32 cellular contexts compared by ENCODE assay signal in the genomic region with DNA sequence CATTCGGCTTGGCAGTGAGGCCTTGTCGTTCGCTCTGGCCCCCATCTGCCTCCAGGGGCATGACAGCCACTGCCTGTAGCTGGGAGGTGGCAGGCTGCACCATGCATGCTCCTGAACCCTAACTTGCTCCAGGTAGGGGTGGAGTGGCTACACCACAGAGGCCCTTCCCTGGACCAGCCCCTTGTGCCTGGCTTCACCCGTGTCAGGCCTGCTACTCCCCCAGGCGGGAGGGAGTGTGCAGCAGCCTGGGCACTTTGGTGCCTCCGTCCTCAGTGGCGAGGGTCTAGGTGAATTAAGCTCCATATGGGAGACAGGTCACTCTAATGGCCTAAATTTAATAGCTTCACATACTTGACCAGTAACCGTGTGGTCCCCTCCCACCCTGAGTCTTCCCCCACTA. TPM values are rescaled to one million over a fixed set of nuclear protein-coding genes. Genes with fewer than 3 reads are reported as not detected.
"Had no signal": no experiment of that assay in that cellular context is flagged by ENCODE, and none has a peak within 500 bp of the region (broad histone marks: within the 10 kb centered on the region; RNA-seq: fewer than 3 reads in every experiment).

No MANE protein-coding gene starts in this region.

- H3K4me1 ChIP-seq: lower lobe of right lung, pancreas, prostate gland, tibial nerve, upper lobe of left lung had no signal

- H3K4me3 ChIP-seq: heart right ventricle, hepatocyte, lower lobe of right lung, neural progenitor cell, pancreas, prostate gland, smooth muscle cell, tibial nerve, upper lobe of left lung had no signal

- H3K9me3 ChIP-seq: heart right ventricle, lower lobe of right lung, pancreas, prostate gland, upper lobe of left lung had no signal

- H3K27me3 ChIP-seq: pancreas, upper lobe of left lung had no signal

- H3K36me3 ChIP-seq: heart right ventricle, lower lobe of right lung, neural progenitor cell, pancreas, prostate gland, tibial nerve, upper lobe of left lung had no signal

- H2AFZ ChIP-seq: hepatocyte, neural progenitor cell had no signal

- H3K4me2 ChIP-seq: hepatocyte, neural progenitor cell, smooth muscle cell had no signal

- FAIRE-seq: keratinocyte, pancreas, urothelium cell line had no signal

- ATAC-seq: heart right ventricle; left cardiac atrium; left lobe of liver; left ventricle myocardium superior; lower lobe of right lung; natural killer cell; pancreas; right cardiac atrium; stimulated activated memory B cell treated with anti-CD40 and anti-IgM and Interleukin-4, amounts not matched to agents 10 μg/mL and 1 μg/mL and 100 μg/mL, for 72 hours; stimulated activated naive CD8-positive, alpha-beta T cell treated with anti-CD3 and anti-CD28 coated beads, Interleukin-15, amount 100 ng/mL, for 72 hours had no signal

- DNase-seq: heart right ventricle; kidney glomerular epithelial cell; left cardiac atrium; left ventricle myocardium superior; lower lobe of right lung; mammary epithelial cell; mesendoderm; naive B cell; natural killer cell; nephron progenitor cell; pancreas; retina; right cardiac atrium; stimulated activated CD4-positive, alpha-beta T cell treated with anti-CD3 and anti-CD28 coated beads, Interleukin-1b, Interleukin-23, amount 100 ng/mL, for 48 hours; stimulated activated CD4-positive, alpha-beta T cell treated with anti-CD3 and anti-CD28 coated beads, Interleukin-2, amount 100 ng/mL, for 48 hours; stimulated activated CD4-positive, alpha-beta T cell treated with anti-CD3 and anti-CD28 coated beads, Interleukin-4, amount 100 ng/mL, for 4 hours; stimulated activated CD8-positive, alpha-beta memory T cell treated with anti-CD3 and anti-CD28 coated beads, Interleukin-4, amount 100 ng/mL, for 48 hours; stimulated activated naive CD4-positive, alpha-beta T cell treated with Interleukin-2 at 50 U/mL for 16 hours; stimulated activated naive CD8-positive, alpha-beta T cell treated with anti-CD3 and anti-CD28 coated beads, Interleukin-15, amount 100 ng/mL, for 72 hours; substantia nigra; upper lobe of left lung had no signal

- H3K27ac ChIP-seq: heart right ventricle, hepatocyte, lower lobe of right lung, neural progenitor cell, pancreas, prostate gland, tibial nerve, upper lobe of left lung had no signal

- H3K9ac ChIP-seq: neural progenitor cell had no signal

RNA-seq across cellular contexts. Expression of a gene that starts 59.4 kb away (rescaled TPM):
- total RNA-seq: hepatocyte, left lobe of liver, mononuclear cell, natural killer cell, smooth muscle cell, temporal lobe had no signal
- polyA plus RNA-seq: smooth muscle cell had no signal
